ENCODE assay signal across 29 cellular contexts in the genomic region with DNA sequence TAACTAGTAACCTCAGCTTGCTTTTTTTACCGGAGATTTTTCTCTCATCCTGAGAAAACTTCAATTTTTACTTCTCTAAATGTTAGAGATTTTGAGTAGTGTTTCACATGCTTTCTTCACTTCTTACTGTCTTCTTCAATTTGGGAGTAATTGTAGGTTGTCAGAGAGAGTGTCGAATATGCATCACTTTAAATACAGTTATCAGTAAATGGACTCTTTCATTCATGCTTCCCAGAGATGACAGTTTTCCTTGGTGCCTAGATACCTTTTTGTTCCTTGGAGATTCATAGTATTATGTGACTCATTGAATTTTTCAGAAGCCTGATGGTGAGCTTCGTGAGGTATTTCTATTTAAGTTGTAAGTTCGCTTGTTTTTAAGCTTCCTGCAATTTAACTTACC.
"Had no signal": no experiment of that assay in that cellular context is flagged by ENCODE, and none has a peak within 500 bp of the region (broad histone marks: within the 10 kb centered on the region; RNA-seq: fewer than 3 reads in every experiment).

No MANE protein-coding gene starts in this region.

- DNase-seq: immature natural killer cell; kidney; left colon; left lung; lower lobe of right lung; mammary epithelial cell; mesenchymal stem cell; naive B cell; natural killer cell; nephron progenitor cell; ovary; retina; right cardiac atrium; stimulated activated CD4-positive, alpha-beta T cell treated with anti-CD3 and anti-CD28 coated beads, Interleukin-12 subunit alpha, Interleukin-12 subunit beta, amount 100 ng/mL, for 4 hours; stimulated activated CD4-positive, alpha-beta T cell treated with anti-CD3 and anti-CD28 coated beads, Interleukin-15, amount 100 ng/mL, for 24 hours; stimulated activated CD4-positive, alpha-beta T cell treated with anti-CD3 and anti-CD28 coated beads, Interleukin-2, amount 100 ng/mL, for 24 hours; stimulated activated CD4-positive, alpha-beta T cell treated with anti-CD3 and anti-CD28 coated beads, Interleukin-4, amount 100 ng/mL, for 1 hour; stimulated activated naive B cell treated with anti-CD40 and anti-IgM and Interleukin-4, amounts not matched to agents 10 μg/mL and 1 μg/mL and 100 μg/mL, for 72 hours; stimulated activated naive CD8-positive, alpha-beta T cell treated with anti-CD3 and anti-CD28 coated beads, Interleukin-15, Interleukin-2, amounts not matched to agents 100 U/mL and 50 U/mL, for 24 hours; stomach; testis; thyroid gland; transverse colon; upper lobe of left lung had no signal

- H3K36me3 ChIP-seq: left lung, lower lobe of right lung, ovary, thyroid gland had no signal

- H3K4me1 Mint-ChIP-seq: immature natural killer cell, natural killer cell, nephron progenitor cell had no signal

- H3K27ac Mint-ChIP-seq: immature natural killer cell; natural killer cell; nephron progenitor cell; progenitor cell of endocrine pancreas; stimulated activated naive B cell treated with anti-CD40 and anti-IgM and Interleukin-4, amounts not matched to agents 10 μg/mL and 1 μg/mL and 100 μg/mL, for 72 hours had no signal

- H3K27me3 Mint-ChIP-seq: naive B cell; progenitor cell of endocrine pancreas; stimulated activated naive B cell treated with anti-CD40 and anti-IgM and Interleukin-4, amounts not matched to agents 10 μg/mL and 1 μg/mL and 100 μg/mL, for 72 hours had no signal

- H3K4me1 ChIP-seq: left lung, lower lobe of right lung, stomach, testis, thyroid gland, transverse colon, upper lobe of left lung, vagina had no signal

- H3K4me3 ChIP-seq: left lung, lower lobe of right lung, ovary, skin epidermis, stomach, testis, thyroid gland, transverse colon, upper lobe of left lung, vagina had no signal

- H3K27me3 ChIP-seq: left lung, ovary, stomach, testis, thyroid gland, transverse colon, upper lobe of left lung, vagina had no signal

- H3K27ac ChIP-seq: left lung, lower lobe of right lung, ovary, skin epidermis, stomach, testis, thyroid gland, transverse colon, upper lobe of left lung, vagina had no signal

- FAIRE-seq: islet of Langerhans, kidney had no signal

- H3K4me3 Mint-ChIP-seq: immature natural killer cell; naive B cell; natural killer cell; nephron progenitor cell; stimulated activated naive B cell treated with anti-CD40 and anti-IgM and Interleukin-4, amounts not matched to agents 10 μg/mL and 1 μg/mL and 100 μg/mL, for 72 hours had no signal

- ATAC-seq: left colon; left lung; lower lobe of right lung; natural killer cell; right cardiac atrium; sciatic nerve; stimulated activated naive B cell treated with anti-CD40 and anti-IgM and Interleukin-4, amounts not matched to agents 10 μg/mL and 1 μg/mL and 100 μg/mL, for 72 hours; stimulated activated naive CD8-positive, alpha-beta T cell treated with anti-CD3 and anti-CD28 coated beads, Interleukin-15, Interleukin-2, amounts not matched to agents 100 U/mL and 50 U/mL, for 24 hours had no signal
